Comparison of ENCODE assay signal across 10 cellular contexts in the genomic region with DNA sequence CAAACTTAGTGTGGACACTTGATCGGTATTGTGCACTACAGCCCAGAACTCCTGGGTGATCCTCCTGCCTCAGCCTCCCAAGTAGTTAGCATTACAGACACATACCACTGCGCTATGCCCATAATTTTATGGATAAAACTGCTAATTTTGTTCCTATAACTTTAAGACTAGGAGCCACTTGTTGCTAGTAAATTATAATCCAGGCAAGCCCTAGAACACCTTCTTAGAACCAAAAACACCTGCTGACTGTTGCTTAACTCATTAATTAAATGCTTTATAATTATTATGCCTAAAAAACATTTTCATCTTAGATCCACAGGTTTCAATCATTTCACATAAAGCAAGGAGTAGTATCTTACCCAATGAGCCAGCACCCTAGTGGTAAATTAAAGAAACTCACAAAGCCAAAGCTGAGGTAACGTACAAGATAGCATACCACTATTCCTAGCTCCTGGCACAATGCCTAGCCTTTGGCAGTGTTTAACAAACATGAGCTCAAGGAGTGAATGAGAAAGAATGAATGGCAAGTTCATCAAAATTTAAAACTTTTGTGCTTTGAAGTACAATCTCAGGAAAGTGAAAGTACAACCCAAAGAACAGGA. TPM values are rescaled to one million over a fixed set of nuclear protein-coding genes. Genes with fewer than 3 reads are reported as not detected.
A peak's percentile ranks its signal among the peaks of the same experiment; 100 is the strongest.
DNase-seq lines count a peak whose midpoint lies in the region; ATAC-seq, FAIRE-seq and TF ChIP-seq lines count a peak whose summit lies in the region.
"Had no signal": no experiment of that assay in that cellular context is flagged by ENCODE, and none has a peak within 500 bp of the region (broad histone marks: within the 10 kb centered on the region; RNA-seq: fewer than 3 reads in every experiment).

No MANE protein-coding gene starts in this region.

- TF ChIP-seq CTCF in A549 (IDR thresholded peaks at IDR 0.05): peak; percentile 20; the same call in 1 of the 3 replicates

- ATAC-seq in A549 (peak; percentile 82 to 84; a peak in 5 of 6 replicates), HG02970 (IDR thresholded peaks at IDR 0.05; ENCODE audit: low FRiP score, unreplicated experiment) (no peak), HG02759 (IDR thresholded peaks at IDR 0.05; ENCODE audit: unreplicated experiment) (no peak)

- TF ChIP-seq RAD21 in A549 (conservative IDR thresholded peaks at IDR 0.05 in 1 of 2, IDR thresholded peaks at IDR 0.05 in 1 of 2): no peak

- peaks cover 16% of the 10 kb centered on the region; the same call in 2 of the 3 replicates for H3K4me1 ChIP-seq in A549

- no peak for TF ChIP-seq POLR2A in A549 (IDR thresholded peaks at IDR 0.05; ENCODE audit: low read length)

- CTCF ChIA-PET in A549 (lab: Yijun Ruan, JAX): interaction anchor here (0.7 to 1.5 kb wide), 3 partner anchors 9 to 196 kb away, joined by 3 to 5 read pairs (median 5); no protein-coding TSS in a partner anchor

- in situ Hi-C loops in SK-MEL-5 (cut with HindIII; ENCODE audit: low pct_unique_long_range_greater_than_20kb, low sequenced_read_pairs): no loop called here

- 75% methylated on average over 3 of the region's 3 CpGs for WGBS in A549 (ENCODE audit: missing lambda C conversion rate)

- no peak for TF ChIP-seq EP300 in A549 (IDR thresholded peaks at IDR 0.05)

- POLR2A ChIA-PET in A549 (lab: Yijun Ruan, JAX): interaction anchor here (1.5 kb wide), 1 partner anchor 33 kb away, joined by 4 read pairs; no protein-coding TSS in a partner anchor

- no peaks in the 10 kb centered on the region for H3K9me3 ChIP-seq in A549

- DNase-seq in A549 (ENCODE audit: low read depth in 1 of 2, low spot score in 1 of 2) (peak; percentile 58 to 68), HCEC 1CT (peak; percentile 39), SK-MEL-5 (ENCODE audit: low read depth, low spot score) (peak; percentile 52), glomerular endothelial cell (ENCODE audit: extremely low read depth, low read depth, low spot score) (peak; percentile 25), activated gamma-delta T cell treated with Interleukin-2 at 50 U/mL for 16 hours (no peak), NCI-H146 treated with DMSO at 0.1 percent for 48 hours (lab: John Stamatoyannopoulos, UW; ENCODE audit: unreplicated experiment) (no peak)
- DNase-seq: T-helper 9 cell had no signal

- H3K27ac ChIP-seq in A549: no peak overlapping the region
- H3K27ac ChIP-seq: dorsolateral prefrontal cortex had no signal

- FAIRE-seq in A549 (lab: Jason Lieb, UNC): no peak

- peak overlapping the region; percentile 14 for H3K4me2 ChIP-seq in A549

- H3K4me3 ChIP-seq in A549: no peak overlapping the region

TF ChIP-seq in A549, 52 proteins besides CTCF, POLR2A, EP300 and RAD21:
- TF ChIP-seq HEYL (CRISPR knock-in tag; IDR thresholded peaks at IDR 0.05): no peak
- TF ChIP-seq ZFP36 (IDR thresholded peaks at IDR 0.05; ENCODE audit: borderline replicate concordance, partially characterized antibody): no peak
- no peak for TF ChIP-seq CHD2 (IDR thresholded peaks at IDR 0.05; ENCODE audit: low read length, partially characterized antibody)
- no peak for TF ChIP-seq SMC3 (IDR thresholded peaks at IDR 0.05)
- TF ChIP-seq, protein P1, sequence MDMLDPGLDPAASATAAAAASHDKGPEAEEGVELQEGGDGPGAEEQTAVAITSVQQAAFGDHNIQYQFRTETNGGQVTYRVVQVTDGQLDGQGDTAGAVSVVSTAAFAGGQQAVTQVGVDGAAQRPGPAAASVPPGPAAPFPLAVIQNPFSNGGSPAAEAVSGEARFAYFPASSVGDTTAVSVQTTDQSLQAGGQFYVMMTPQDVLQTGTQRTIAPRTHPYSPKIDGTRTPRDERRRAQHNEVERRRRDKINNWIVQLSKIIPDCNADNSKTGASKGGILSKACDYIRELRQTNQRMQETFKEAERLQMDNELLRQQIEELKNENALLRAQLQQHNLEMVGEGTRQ (IDR thresholded peaks at IDR 0.05): no peak
- no peak for TF ChIP-seq KDM1A (IDR thresholded peaks at IDR 0.05; ENCODE audit: low read depth)
- TF ChIP-seq, protein P2, sequence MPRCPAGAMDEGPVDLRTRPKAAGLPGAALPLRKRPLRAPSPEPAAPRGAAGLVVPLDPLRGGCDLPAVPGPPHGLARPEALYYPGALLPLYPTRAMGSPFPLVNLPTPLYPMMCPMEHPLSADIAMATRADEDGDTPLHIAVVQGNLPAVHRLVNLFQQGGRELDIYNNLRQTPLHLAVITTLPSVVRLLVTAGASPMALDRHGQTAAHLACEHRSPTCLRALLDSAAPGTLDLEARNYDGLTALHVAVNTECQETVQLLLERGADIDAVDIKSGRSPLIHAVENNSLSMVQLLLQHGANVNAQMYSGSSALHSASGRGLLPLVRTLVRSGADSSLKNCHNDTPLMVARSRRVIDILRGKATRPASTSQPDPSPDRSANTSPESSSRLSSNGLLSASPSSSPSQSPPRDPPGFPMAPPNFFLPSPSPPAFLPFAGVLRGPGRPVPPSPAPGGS (IDR thresholded peaks at IDR 0.05): no peak
- TF ChIP-seq TFCP2L1 (CRISPR knock-in tag; IDR thresholded peaks at IDR 0.05): no peak
- TF ChIP-seq NFE2L2 (conservative IDR thresholded peaks at IDR 0.05; ENCODE audit: low read length): no peak
- TF ChIP-seq CBX8 (IDR thresholded peaks at IDR 0.05): no peak
- TF ChIP-seq EHF (CRISPR knock-in tag; IDR thresholded peaks at IDR 0.05): no peak
- no peak for TF ChIP-seq BHLHE40 (IDR thresholded peaks at IDR 0.05; ENCODE audit: low read depth, low read length)
- no peak for TF ChIP-seq ZSCAN20 (CRISPR knock-in tag; IDR thresholded peaks at IDR 0.05)
- TF ChIP-seq HOXB5 (CRISPR knock-in tag; IDR thresholded peaks at IDR 0.05): no peak
- TF ChIP-seq, protein P3, sequence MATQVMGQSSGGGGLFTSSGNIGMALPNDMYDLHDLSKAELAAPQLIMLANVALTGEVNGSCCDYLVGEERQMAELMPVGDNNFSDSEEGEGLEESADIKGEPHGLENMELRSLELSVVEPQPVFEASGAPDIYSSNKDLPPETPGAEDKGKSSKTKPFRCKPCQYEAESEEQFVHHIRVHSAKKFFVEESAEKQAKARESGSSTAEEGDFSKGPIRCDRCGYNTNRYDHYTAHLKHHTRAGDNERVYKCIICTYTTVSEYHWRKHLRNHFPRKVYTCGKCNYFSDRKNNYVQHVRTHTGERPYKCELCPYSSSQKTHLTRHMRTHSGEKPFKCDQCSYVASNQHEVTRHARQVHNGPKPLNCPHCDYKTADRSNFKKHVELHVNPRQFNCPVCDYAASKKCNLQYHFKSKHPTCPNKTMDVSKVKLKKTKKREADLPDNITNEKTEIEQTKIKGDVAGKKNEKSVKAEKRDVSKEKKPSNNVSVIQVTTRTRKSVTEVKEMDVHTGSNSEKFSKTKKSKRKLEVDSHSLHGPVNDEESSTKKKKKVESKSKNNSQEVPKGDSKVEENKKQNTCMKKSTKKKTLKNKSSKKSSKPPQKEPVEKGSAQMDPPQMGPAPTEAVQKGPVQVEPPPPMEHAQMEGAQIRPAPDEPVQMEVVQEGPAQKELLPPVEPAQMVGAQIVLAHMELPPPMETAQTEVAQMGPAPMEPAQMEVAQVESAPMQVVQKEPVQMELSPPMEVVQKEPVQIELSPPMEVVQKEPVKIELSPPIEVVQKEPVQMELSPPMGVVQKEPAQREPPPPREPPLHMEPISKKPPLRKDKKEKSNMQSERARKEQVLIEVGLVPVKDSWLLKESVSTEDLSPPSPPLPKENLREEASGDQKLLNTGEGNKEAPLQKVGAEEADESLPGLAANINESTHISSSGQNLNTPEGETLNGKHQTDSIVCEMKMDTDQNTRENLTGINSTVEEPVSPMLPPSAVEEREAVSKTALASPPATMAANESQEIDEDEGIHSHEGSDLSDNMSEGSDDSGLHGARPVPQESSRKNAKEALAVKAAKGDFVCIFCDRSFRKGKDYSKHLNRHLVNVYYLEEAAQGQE (IDR thresholded peaks at IDR 0.05): no peak
- TF ChIP-seq POLR2AphosphoS2 (conservative IDR thresholded peaks at IDR 0.05; ENCODE audit: low read length): no peak
- no peak for TF ChIP-seq ESRRA (IDR thresholded peaks at IDR 0.05; ENCODE audit: borderline replicate concordance, low read length)
- TF ChIP-seq, protein P4, sequence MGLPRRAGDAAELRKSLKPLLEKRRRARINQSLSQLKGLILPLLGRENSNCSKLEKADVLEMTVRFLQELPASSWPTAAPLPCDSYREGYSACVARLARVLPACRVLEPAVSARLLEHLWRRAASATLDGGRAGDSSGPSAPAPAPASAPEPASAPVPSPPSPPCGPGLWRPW (IDR thresholded peaks at IDR 0.05): no peak
- TF ChIP-seq EHMT2 (IDR thresholded peaks at IDR 0.05; ENCODE audit: low read depth): no peak
TF ChIP-seq in A549: peak in this region for 0.

RNA-seq across cellular contexts. Expression of a gene that starts 5.4 kb away (rescaled TPM):
- polyA plus RNA-seq in A549 (2011; rRNA removed) (141 and 160 TPM in 2 replicates), A549 (2017; fragmentation: RNase III; extraction: RNeasy Plus Mini Kit Qiagen cat#74134 plus additional on column Dnase treatment) (73.8 to 81.1 TPM (median 81.0 TPM) in 3 replicates)
- polyA plus RNA-seq in A549 (2012; cell fraction: cytosol; rRNA removed): 66.9 and 73.2 TPM in 2 replicates
- 57.2 and 72.5 TPM in 2 replicates for polyA plus RNA-seq in A549 (2012; cell fraction: nucleus; rRNA removed)
- 154 and 167 TPM in 2 replicates for polyA minus RNA-seq in A549 (2011; rRNA and poly(A)+ RNA removed)
- 122 and 134 TPM in 2 replicates for total RNA-seq in SK-MEL-5 (2014; rRNA removed; shearing (Covaris generic))
- polyA plus RNA-seq in SK-MEL-5 (2015; cell fraction: cytosol; rRNA removed): 84.6 and 103 TPM in 2 replicates
- 52.5 and 59.2 TPM in 2 replicates for polyA plus RNA-seq in SK-MEL-5 (2015; cell fraction: nucleus; rRNA removed)
- total RNA-seq in glomerular endothelial cell: 45.9 and 58.5 TPM in 2 replicates

RNA-seq across cellular contexts. Expression of a gene that starts 5.5 kb away (rescaled TPM):
- polyA plus RNA-seq in A549 (2011; rRNA removed) (26.5 and 31.1 TPM in 2 replicates), A549 (2017; fragmentation: RNase III; extraction: RNeasy Plus Mini Kit Qiagen cat#74134 plus additional on column Dnase treatment) (12.6 to 14.4 TPM (median 13.2 TPM) in 3 replicates)
- polyA plus RNA-seq in A549 (2012; cell fraction: cytosol; rRNA removed): 8.0 and 8.8 TPM in 2 replicates
- polyA plus RNA-seq in A549 (2012; cell fraction: nucleus; rRNA removed): 6.7 and 7.8 TPM in 2 replicates
- polyA minus RNA-seq in A549 (2011; rRNA and poly(A)+ RNA removed): 17.9 and 21.4 TPM in 2 replicates
- 19.0 and 25.6 TPM in 2 replicates for total RNA-seq in SK-MEL-5 (2014; rRNA removed; shearing (Covaris generic))
- polyA plus RNA-seq in SK-MEL-5 (2015; cell fraction: cytosol; rRNA removed): 15.0 and 15.1 TPM in 2 replicates
- 22.4 and 28.3 TPM in 2 replicates for polyA plus RNA-seq in SK-MEL-5 (2015; cell fraction: nucleus; rRNA removed)
- total RNA-seq in glomerular endothelial cell: 7.4 and 9.3 TPM in 2 replicates

Comparison
In these comparisons a context has a peak if more than half of its experiments do, and no peak if none do; other contexts are left out.
1. ATAC-seq: peak in A549 (2 of 2); none in HG02970 (single experiment) and HG02759 (single experiment).
2. DNase-seq: peak in A549 (2 of 2), HCEC 1CT (single experiment), SK-MEL-5 (single experiment) and glomerular endothelial cell (single experiment); none in activated gamma-delta T cell treated with Interleukin-2 at 50 U/mL for 16 hours (single experiment) and NCI-H146 treated with DMSO at 0.1 percent for 48 hours (single experiment).